ENCODE assay signal across 8 cellular contexts in the genomic region with DNA sequence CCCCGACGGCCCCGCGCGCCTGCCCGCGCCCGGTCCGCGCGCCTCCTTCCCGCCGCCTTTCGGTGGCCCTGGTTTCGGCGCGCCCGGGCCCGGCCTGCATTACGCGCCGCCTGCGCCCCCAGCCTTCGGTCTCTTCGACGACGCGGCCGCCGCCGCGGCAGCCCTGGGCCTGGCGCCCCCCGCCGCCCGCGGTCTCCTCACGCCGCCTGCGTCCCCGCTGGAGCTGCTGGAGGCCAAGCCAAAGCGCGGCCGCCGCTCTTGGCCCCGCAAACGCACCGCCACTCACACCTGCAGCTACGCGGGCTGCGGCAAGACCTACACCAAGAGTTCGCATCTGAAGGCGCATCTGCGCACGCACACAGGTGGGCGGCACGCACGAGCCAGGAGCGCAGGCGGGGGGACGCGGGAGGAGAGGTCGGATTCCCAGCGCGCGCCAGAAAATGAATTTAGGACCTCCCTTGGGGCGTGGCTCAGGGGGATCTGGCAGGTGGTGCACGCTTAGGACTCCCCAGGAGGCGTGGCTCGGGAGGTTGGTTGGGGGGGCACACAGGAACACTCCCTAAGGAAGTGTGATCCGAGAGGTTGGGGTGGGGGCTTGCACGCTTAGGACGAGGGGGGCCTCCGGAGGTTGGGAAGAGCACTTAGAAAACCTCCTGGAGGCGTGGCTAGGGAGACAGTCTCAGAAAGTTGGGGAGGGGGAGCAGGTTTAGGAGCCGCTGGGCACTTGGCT. TPM values are rescaled to one million over a fixed set of nuclear protein-coding genes. Genes with fewer than 3 reads are reported as not detected.
DNase-seq lines count a peak whose midpoint lies in the region; ATAC-seq and TF ChIP-seq lines count a peak whose summit lies in the region.

No MANE protein-coding gene starts in this region.

- H3K4me1 Mint-ChIP-seq in CD8-positive, alpha-beta memory T cell = peaks cover 37 to 60% (median 47%) of the 10 kb centered on the region in 3 donors
- H3K4me1 Mint-ChIP-seq in activated naive CD4-positive, alpha-beta T cell treated with anti-CD3 and anti-CD28 coated beads for 36 hours (ENCODE audit: low read depth) = peaks cover 53% of the 10 kb centered on the region

- H3K4me3 Mint-ChIP-seq in CD8-positive, alpha-beta memory T cell = peak overlapping the region; percentile 90 to 100 (median 100)
- H3K4me3 Mint-ChIP-seq in activated naive CD4-positive, alpha-beta T cell treated with anti-CD3 and anti-CD28 coated beads for 36 hours = peak overlapping the region; percentile 68

- no peak for TF ChIP-seq CTCF in left ventricle myocardium inferior (IDR thresholded peaks at IDR 0.05; ENCODE audit: borderline replicate concordance)
- no peak for TF ChIP-seq CTCF in gastrocnemius medialis (IDR thresholded peaks at IDR 0.05 in 4 of 5, conservative IDR thresholded peaks at IDR 0.05 in 1 of 5)

- H3K27me3 Mint-ChIP-seq in CD8-positive, alpha-beta memory T cell = peaks cover 0 to 39% of the 10 kb centered on the region in 2 donors
- peaks cover 14% of the 10 kb centered on the region for H3K27me3 Mint-ChIP-seq in activated naive CD4-positive, alpha-beta T cell treated with anti-CD3 and anti-CD28 coated beads for 36 hours (ENCODE audit: low read depth)

- DNase-seq in CD8-positive, alpha-beta memory T cell = peak; percentile 47 to 86 (median 75)
- peak; percentile 86 for DNase-seq in NCI-H1105 (lab: John Stamatoyannopoulos, UW)
- DNase-seq in activated naive CD4-positive, alpha-beta T cell treated with anti-CD3 and anti-CD28 coated beads for 36 hours = peak; percentile 22
- no peak for DNase-seq in left ventricle myocardium inferior
- no peak for DNase-seq in gastrocnemius medialis
- DNase-seq in kidney tubule cell (ENCODE audit: low spot score) = no peak
- no peak for DNase-seq in pons (ENCODE audit: low spot score)

- CTCF ChIA-PET in CD8-positive, alpha-beta memory T cell (lab: Charles Lee) = interaction anchor here (1.0 to 22.1 kb wide), 4 partner anchors 42 to 61 kb away, joined by 3 to 403 read pairs (median 66); no protein-coding TSS in a partner anchor
- CTCF ChIA-PET in activated naive CD4-positive, alpha-beta T cell treated with anti-CD3 and anti-CD28 coated beads for 36 hours (lab: Charles Lee) = interaction anchor here (0.5 to 0.9 kb wide), 4 partner anchors 9 to 122 kb away, joined by 3 to 4 read pairs (median 4); no protein-coding TSS in a partner anchor

- peaks cover 36 to 48% (median 40%) of the 10 kb centered on the region in 3 donors for H3K36me3 Mint-ChIP-seq in CD8-positive, alpha-beta memory T cell
- H3K36me3 Mint-ChIP-seq in activated naive CD4-positive, alpha-beta T cell treated with anti-CD3 and anti-CD28 coated beads for 36 hours (ENCODE audit: low read depth) = peaks cover 2% of the 10 kb centered on the region

- H3K27ac ChIP-seq in CD8-positive, alpha-beta memory T cell (ENCODE audit: low read depth, low read length) = peak overlapping the region; percentile 100
- H3K27ac ChIP-seq in left ventricle myocardium inferior (replicated peaks) (peak overlapping the region; percentile 96), gastrocnemius medialis (peak overlapping the region; percentile 78 to 99 (median 88))

- ATAC-seq in gastrocnemius medialis (no peak), GM18519 (IDR thresholded peaks at IDR 0.05; ENCODE audit: low FRiP score, unreplicated experiment) (no peak)

- no peak for TF ChIP-seq POLR2A in gastrocnemius medialis (IDR thresholded peaks at IDR 0.05)

- no peaks in the 10 kb centered on the region for H3K27me3 ChIP-seq in CD8-positive, alpha-beta memory T cell (ENCODE audit: insufficient read depth, low read length, poor library complexity, severe bottlenecking)
- H3K27me3 ChIP-seq in left ventricle myocardium inferior (ENCODE audit: low read depth) (no peaks in the 10 kb centered on the region), gastrocnemius medialis (no peaks in the 10 kb centered on the region)

- H3K36me3 ChIP-seq in CD8-positive, alpha-beta memory T cell (ENCODE audit: insufficient read depth, low read length) = peaks cover 34% of the 10 kb centered on the region
- H3K36me3 ChIP-seq in left ventricle myocardium inferior = peaks cover 33% of the 10 kb centered on the region
- peaks cover 0 to 21% of the 10 kb centered on the region in 2 donors for H3K36me3 ChIP-seq in gastrocnemius medialis

- H3K27ac Mint-ChIP-seq in CD8-positive, alpha-beta memory T cell = peak overlapping the region; percentile 90 to 99 (median 98)
- no peak overlapping the region for H3K27ac Mint-ChIP-seq in activated naive CD4-positive, alpha-beta T cell treated with anti-CD3 and anti-CD28 coated beads for 36 hours

- POLR2A ChIA-PET in CD8-positive, alpha-beta memory T cell (lab: Charles Lee) = interaction anchor here (0.7 to 13.3 kb wide), 7 partner anchors 13 to 60 kb away, joined by 3 to 1176 read pairs (median 11); no protein-coding TSS in a partner anchor

- H3K4me3 ChIP-seq in CD8-positive, alpha-beta memory T cell (ENCODE audit: low read length) = peak overlapping the region; percentile 100
- H3K4me3 ChIP-seq in left ventricle myocardium inferior (peak overlapping the region; percentile 89), gastrocnemius medialis (peak overlapping the region; percentile 64 to 67 (median 65))

- peaks cover 45% of the 10 kb centered on the region for H3K4me1 ChIP-seq in CD8-positive, alpha-beta memory T cell (ENCODE audit: insufficient read depth, low read length)
- peaks cover 48% of the 10 kb centered on the region for H3K4me1 ChIP-seq in left ventricle myocardium inferior
- peaks cover 28 to 30% of the 10 kb centered on the region in 2 donors for H3K4me1 ChIP-seq in gastrocnemius medialis

- in situ Hi-C loops in gastrocnemius medialis (cut with MboI; ENCODE audit: low sequenced_read_pairs in 4 of 4) = loop anchor here in 1 of 4 donors (10.0 kb wide), 1 partner anchor 81 kb away; no protein-coding TSS in a partner anchor

- intact Hi-C loops in activated naive CD4-positive, alpha-beta T cell treated with anti-CD3 and anti-CD28 coated beads for 36 hours (cut with micrococcal nuclease) = no loop called here
- intact Hi-C loops in left ventricle myocardium inferior (cut with micrococcal nuclease) (no loop called here), gastrocnemius medialis (cut with DNase I; ENCODE audit: low total_unique reads) (loop anchor here (2.0 to 5.0 kb wide), 3 partner anchors 17 to 43 kb away; no protein-coding TSS in a partner anchor)

- H3K9me3 Mint-ChIP-seq in CD8-positive, alpha-beta memory T cell = peaks cover 0 to 19% (median 15%) of the 10 kb centered on the region in 5 donors
- no peaks in the 10 kb centered on the region for H3K9me3 Mint-ChIP-seq in activated naive CD4-positive, alpha-beta T cell treated with anti-CD3 and anti-CD28 coated beads for 36 hours

- H3K9me3 ChIP-seq in CD8-positive, alpha-beta memory T cell (ENCODE audit: low read length) = no peaks in the 10 kb centered on the region
- H3K9me3 ChIP-seq in left ventricle myocardium inferior (replicated peaks) = no peaks in the 10 kb centered on the region
- H3K9me3 ChIP-seq in gastrocnemius medialis = no peaks in the 10 kb centered on the region

RNA-seq across cellular contexts. Expression of a gene that starts 1.2 kb away (rescaled TPM):
- total RNA-seq in CD8-positive, alpha-beta memory T cell = 10 to 100 TPM; 33.7 to 37.5 TPM
- 219 TPM for polyA plus RNA-seq in CD8-positive, alpha-beta memory T cell
- total RNA-seq in activated naive CD4-positive, alpha-beta T cell treated with anti-CD3 and anti-CD28 coated beads for 36 hours = under 1 TPM; 0.22 to 0.69 TPM
- 65.2 TPM for total RNA-seq in left ventricle myocardium inferior
- total RNA-seq in gastrocnemius medialis = 10 to 100 TPM in 3 of 4 donors, 1 to 10 TPM in 1; 6.8 to 45.6 (median 32.0) TPM

Comparison
In these comparisons a context has a peak if more than half of its experiments do, and no peak if none do; other contexts are left out.
1. DNase-seq: peak in CD8-positive, alpha-beta memory T cell (5 of 5), NCI-H1105 (single experiment) and activated naive CD4-positive, alpha-beta T cell treated with anti-CD3 and anti-CD28 coated beads for 36 hours (single experiment); none in left ventricle myocardium inferior (single experiment), gastrocnemius medialis (0 of 2), kidney tubule cell (single experiment) and pons (single experiment).
2. RNA of a gene that starts 1.2 kb away (total RNA-seq): 65.2 TPM in left ventricle myocardium inferior (single experiment), 33.7 to 37.5 TPM in CD8-positive, alpha-beta memory T cell and 6.8 to 45.6 TPM in gastrocnemius medialis; 0.22 to 0.69 TPM in activated naive CD4-positive, alpha-beta T cell treated with anti-CD3 and anti-CD28 coated beads for 36 hours; every median in the first group is over 4 times any median in the second.
3. Peak in every context shown above with its lines, with median percentiles within 50 percentile points of each other: H3K27ac ChIP-seq and H3K4me3 ChIP-seq.